ENCODE assay signal across 15 cellular contexts in the genomic region with DNA sequence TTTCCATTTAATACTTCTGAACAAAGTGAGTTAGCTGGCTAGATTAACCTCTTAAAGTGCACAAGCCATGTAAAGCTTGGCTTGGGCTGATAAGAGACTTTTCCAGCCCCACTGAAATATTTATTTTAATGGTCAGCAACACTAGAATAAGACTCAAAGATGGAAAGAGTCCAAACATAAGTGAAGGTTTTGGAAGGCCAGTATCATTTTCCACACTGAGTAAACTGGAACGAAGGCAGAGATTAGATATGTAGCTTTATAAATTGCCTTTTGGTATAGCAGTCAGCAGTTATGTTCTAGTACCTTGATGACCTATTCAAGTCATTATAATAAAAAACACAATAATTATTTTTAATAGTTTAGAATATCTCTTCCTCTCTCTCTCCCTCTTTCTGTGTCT.
DNase-seq lines count a peak whose midpoint lies in the region; ATAC-seq and TF ChIP-seq lines count a peak whose summit lies in the region.
"Had no signal": no experiment of that assay in that cellular context is flagged by ENCODE, and none has a peak within 500 bp of the region (broad histone marks: within the 10 kb centered on the region; RNA-seq: fewer than 3 reads in every experiment).

No MANE protein-coding gene starts in this region.

- WGBS in heart left ventricle, 4 donors = 28 to 35% (median 33%) methylated on average over 1 of the region's 1 CpG
- no CpG with 5 or more reads among the region's 1 CpG for WGBS in IMR-90 (ENCODE audit: extremely low coverage in 2 of 2, insufficient read length in 1 of 2), 2 experiments

- H2AFZ ChIP-seq in IMR-90 (replicated peaks; ENCODE audit: low read length, poor library complexity) = no peak overlapping the region
- H2AFZ ChIP-seq: GM23338 had no signal

- TF ChIP-seq POLR2A in heart left ventricle (IDR thresholded peaks at IDR 0.05) (no peak), IMR-90 (IDR thresholded peaks at IDR 0.05; ENCODE audit: low read depth, low read length) (no peak)

- H2AK5ac ChIP-seq in IMR-90 (ENCODE audit: low read depth, low read length) = no peak overlapping the region

- no peak overlapping the region for H3K4me2 ChIP-seq in IMR-90 (ENCODE audit: low read depth, low read length)
- H3K4me2 ChIP-seq: GM23338 had no signal

- no peak overlapping the region for H2BK20ac ChIP-seq in IMR-90 (ENCODE audit: low read depth, low read length)

- no TSS peak for BruUV-seq in IMR-90 (replicated peaks; lab: Mats Ljungman, UMichigan)

- no peaks in the 10 kb centered on the region for H3K9me1 ChIP-seq in IMR-90 (ENCODE audit: insufficient read depth, low read length)

- no peak overlapping the region for H3K56ac ChIP-seq in IMR-90 (ENCODE audit: extremely low read depth, insufficient read depth, low read length)

- dilution Hi-C loops in IMR-90 (cut with HindIII; ENCODE audit: low sequenced_read_pairs, unreplicated experiment) = no loop called here

- H3K14ac ChIP-seq in IMR-90 (replicated peaks; ENCODE audit: low read depth, low read length) = no peak overlapping the region

- H3K4me3 ChIP-seq in heart left ventricle = no peak overlapping the region
- no peak overlapping the region for H3K4me3 ChIP-seq in IMR-90 (ENCODE audit: insufficient read depth, low read depth, low read length)
- H3K4me3 ChIP-seq: GM12878, GM23338 had no signal

- H3K9ac ChIP-seq in IMR-90 (ENCODE audit: low read depth, low read length) = no peak overlapping the region

- intact Hi-C loops in heart left ventricle (cut with DNase I) = loop anchor here in 3 of 10 donors (5.0 to 10.0 kb wide), 3 partner anchors 67 to 1067 kb away; no protein-coding TSS in a partner anchor
- intact Hi-C loops in cardiac septum (cut with DNase I) = loop anchor here (5.0 kb wide), 1 partner anchor 35 kb away; no protein-coding TSS in a partner anchor
- intact Hi-C loops in IMR-90 (cut with micrococcal nuclease) = no loop called here

- H4K20me1 ChIP-seq in IMR-90 (ENCODE audit: insufficient read depth, low read length) = no peaks in the 10 kb centered on the region

- DNase-seq in heart left ventricle = no peak
- no peak for DNase-seq in cardiac septum (ENCODE audit: low spot score)
- DNase-seq in IMR-90 = peak; percentile 15
- peak; percentile 11 for DNase-seq in astrocyte of the hippocampus (ENCODE audit: low read depth, low spot score)
- no peak for DNase-seq in NCI-H2107 treated with DMSO at 0.1 percent for 48 hours (lab: John Stamatoyannopoulos, UW; ENCODE audit: unreplicated experiment)
- DNase-seq in activated CD4-positive, alpha-beta T cell treated with anti-CD3 and anti-CD28 coated beads, Interleukin-2, amount 50 U/mL, for 1 hour = no peak
- no peak for DNase-seq in DMS79 treated with DMSO at 0.1 percent for 48 hours (lab: John Stamatoyannopoulos, UW)
- DNase-seq: ACHN; C1 segment of cervical spinal cord; Calu3; CD4-positive, alpha-beta T cell; DMS 273 treated with DMSO at 0.1 percent for 48 hours; H9 had no signal

- H3K27ac ChIP-seq in heart left ventricle (peak overlapping the region in 5 of 12 donors; percentile 13 to 62 (median 43)), IMR-90 (ENCODE audit: insufficient read depth, low read length) (no peak overlapping the region)

- no peak overlapping the region for H3K18ac ChIP-seq in IMR-90 (ENCODE audit: low read depth, low read length)

- no peak overlapping the region for H4K8ac ChIP-seq in IMR-90 (ENCODE audit: low read depth in 2 of 2, low read length in 2 of 2)

- POLR2A ChIA-PET in IMR-90 (lab: Charles Lee; ENCODE audit: unreplicated experiment) = no interaction called here

- no peak overlapping the region for H3K4ac ChIP-seq in IMR-90 (ENCODE audit: low read depth, low read length)

- no peak overlapping the region for H3K23ac ChIP-seq in IMR-90 (ENCODE audit: low read depth, low read length)

- in situ Hi-C loops in IMR-90 (cut with MboI; ENCODE audit: low sequenced_read_pairs) = loop anchor here (10.0 kb wide), 1 partner anchor 1067 kb away; no protein-coding TSS in a partner anchor

- CTCF ChIA-PET in IMR-90 (lab: Yijun Ruan, JAX) = interaction anchor here (1.0 kb wide), 1 partner anchor 14 kb away, joined by 5 read pairs; no protein-coding TSS in a partner anchor

- H2AK9ac ChIP-seq in IMR-90 (replicated peaks; ENCODE audit: low read depth, low read length, poor library complexity) = no peak overlapping the region

- no peak overlapping the region for H2BK5ac ChIP-seq in IMR-90 (ENCODE audit: low read depth, low read length, poor library complexity, severe bottlenecking)

- peaks cover 0 to 26% (median 15%) of the 10 kb centered on the region in 12 donors for H3K9me3 ChIP-seq in heart left ventricle
- peaks cover 6% of the 10 kb centered on the region for H3K9me3 ChIP-seq in IMR-90 (ENCODE audit: control insufficient read depth, insufficient read depth, low read length)

- H3K27me3 ChIP-seq in heart left ventricle (no peaks in the 10 kb centered on the region), IMR-90 (ENCODE audit: control insufficient read depth, insufficient read depth, low read length) (no peaks in the 10 kb centered on the region)

- ATAC-seq in heart left ventricle (peak; percentile 49 to 73 (median 68)), IMR-90 (ENCODE audit: low read depth) (peak; percentile 27; the same call in 1 of the 2 replicates)
- ATAC-seq: GM12878, GM23338 had no signal

- H2BK120ac ChIP-seq in IMR-90 (ENCODE audit: low read depth, low read length) = no peak overlapping the region

- TF ChIP-seq CTCF in heart left ventricle (IDR thresholded peaks at IDR 0.05) (no peak), IMR-90 (conservative IDR thresholded peaks at IDR 0.05; ENCODE audit: low read depth, low read length) (no peak)

- H3K79me1 ChIP-seq in IMR-90 (ENCODE audit: low read depth in 1 of 2, low read length in 2 of 2) = no peaks in the 10 kb centered on the region

- peaks cover 0 to 14% (median 0%) of the 10 kb centered on the region in 12 donors for H3K4me1 ChIP-seq in heart left ventricle
- H3K4me1 ChIP-seq in IMR-90 (ENCODE audit: control insufficient read depth, insufficient read depth, low read length) = no peaks in the 10 kb centered on the region

- H3K36me3 ChIP-seq in heart left ventricle (peaks cover 0 to 63% (median 17%) of the 10 kb centered on the region in 9 donors), IMR-90 (ENCODE audit: control insufficient read depth, insufficient read depth, low read length) (no peaks in the 10 kb centered on the region)

- no peak overlapping the region for H4K5ac ChIP-seq in IMR-90 (ENCODE audit: low read depth, low read length)

- H4K91ac ChIP-seq in IMR-90 (ENCODE audit: insufficient read depth, low read depth, low read length) = no peak overlapping the region

- no peak for TF ChIP-seq RAD21 in IMR-90 (IDR thresholded peaks at IDR 0.05; ENCODE audit: low read length)

- no peak overlapping the region for H2BK15ac ChIP-seq in IMR-90 (ENCODE audit: low read depth, low read length)

TF ChIP-seq in IMR-90, 13 proteins besides CTCF, POLR2A, EP300 and RAD21:
- TF ChIP-seq CHD1 (IDR thresholded peaks at IDR 0.05; ENCODE audit: low read depth, low read length) = no peak
- TF ChIP-seq, protein P1, sequence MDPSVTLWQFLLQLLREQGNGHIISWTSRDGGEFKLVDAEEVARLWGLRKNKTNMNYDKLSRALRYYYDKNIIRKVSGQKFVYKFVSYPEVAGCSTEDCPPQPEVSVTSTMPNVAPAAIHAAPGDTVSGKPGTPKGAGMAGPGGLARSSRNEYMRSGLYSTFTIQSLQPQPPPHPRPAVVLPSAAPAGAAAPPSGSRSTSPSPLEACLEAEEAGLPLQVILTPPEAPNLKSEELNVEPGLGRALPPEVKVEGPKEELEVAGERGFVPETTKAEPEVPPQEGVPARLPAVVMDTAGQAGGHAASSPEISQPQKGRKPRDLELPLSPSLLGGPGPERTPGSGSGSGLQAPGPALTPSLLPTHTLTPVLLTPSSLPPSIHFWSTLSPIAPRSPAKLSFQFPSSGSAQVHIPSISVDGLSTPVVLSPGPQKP (IDR thresholded peaks at IDR 0.05; ENCODE audit: borderline replicate concordance, low read depth, low read length) = no peak
- no peak for TF ChIP-seq RCOR1 (IDR thresholded peaks at IDR 0.05; ENCODE audit: insufficient replicate concordance, low read length)
- no peak for TF ChIP-seq CEBPB (IDR thresholded peaks at IDR 0.05; ENCODE audit: low read depth, low read length)
- no peak for TF ChIP-seq MXI1 (IDR thresholded peaks at IDR 0.05; ENCODE audit: borderline replicate concordance, low read depth, low read length)
- TF ChIP-seq MAFK (IDR thresholded peaks at IDR 0.05; ENCODE audit: low read depth, low read length) = no peak
- TF ChIP-seq BHLHE40 (IDR thresholded peaks at IDR 0.05; ENCODE audit: low read depth, low read length) = no peak
- TF ChIP-seq FOS (IDR thresholded peaks at IDR 0.05; ENCODE audit: low read depth, low read length) = no peak
- no peak for TF ChIP-seq NFE2L2 (IDR thresholded peaks at IDR 0.05; ENCODE audit: low read depth, low read length)
- TF ChIP-seq, protein P2, sequence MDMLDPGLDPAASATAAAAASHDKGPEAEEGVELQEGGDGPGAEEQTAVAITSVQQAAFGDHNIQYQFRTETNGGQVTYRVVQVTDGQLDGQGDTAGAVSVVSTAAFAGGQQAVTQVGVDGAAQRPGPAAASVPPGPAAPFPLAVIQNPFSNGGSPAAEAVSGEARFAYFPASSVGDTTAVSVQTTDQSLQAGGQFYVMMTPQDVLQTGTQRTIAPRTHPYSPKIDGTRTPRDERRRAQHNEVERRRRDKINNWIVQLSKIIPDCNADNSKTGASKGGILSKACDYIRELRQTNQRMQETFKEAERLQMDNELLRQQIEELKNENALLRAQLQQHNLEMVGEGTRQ (IDR thresholded peaks at IDR 0.05; ENCODE audit: low read depth, low read length) = no peak

Comparison
In these comparisons a context has a peak if more than half of its experiments do, and no peak if none do; other contexts are left out.
1. DNase-seq: peak in IMR-90 (single experiment) and astrocyte of the hippocampus (single experiment); none in heart left ventricle (0 of 5), cardiac septum (single experiment), NCI-H2107 treated with DMSO at 0.1 percent for 48 hours (single experiment), activated CD4-positive, alpha-beta T cell treated with anti-CD3 and anti-CD28 coated beads, Interleukin-2, amount 50 U/mL, for 1 hour (single experiment) and DMS79 treated with DMSO at 0.1 percent for 48 hours (single experiment).